ENCODE assay signal across 10 cellular contexts in genomic region chr2:218886461-218886947, GRCh38. TPM values are rescaled to one million over a fixed set of nuclear protein-coding genes. Genes with fewer than 3 reads are reported as not detected.
DNase-seq lines count a peak whose midpoint lies in the region; ATAC-seq, FAIRE-seq and TF ChIP-seq lines count a peak whose summit lies in the region.
"Had no signal": no experiment of that assay in that cellular context is flagged by ENCODE, and none has a peak within 500 bp of the region (broad histone marks: within the 10 kb centered on the region; RNA-seq: fewer than 3 reads in every experiment).

No MANE protein-coding gene starts in this region.

- H3K4me3 Mint-ChIP-seq in H9, result no peak overlapping the region

- no peak overlapping the region for H4K5ac ChIP-seq in H9 (ENCODE audit: insufficient read length, low read depth, low read length)

- no peak overlapping the region for H2BK5ac ChIP-seq in H9 (ENCODE audit: insufficient read length, low read length)

- DNase-seq in SHP77 treated with DMSO at 0.1 percent for 48 hours (lab: John Stamatoyannopoulos, UW) (peak; percentile 61), retina (peak; percentile 50), D721Med (ENCODE audit: insufficient read length, low spot score) (no peak), H9 (no peak), DMS153 treated with DMSO at 0.1 percent for 48 hours (lab: John Stamatoyannopoulos, UW; ENCODE audit: unreplicated experiment) (no peak), RKO (ENCODE audit: low spot score) (no peak)
- DNase-seq: thyroid gland had no signal

- H3K36me3 Mint-ChIP-seq in H9 (ENCODE audit: insufficient read depth in 1 of 3, low read depth in 3 of 3), result no peaks in the 10 kb centered on the region; a peak in 1 of 7 replicates

- H2BK120ac ChIP-seq in H9 (ENCODE audit: low read depth, low read length, poor library complexity, severe bottlenecking), result no peak overlapping the region

- peaks cover 2 to 6% of the 10 kb centered on the region in 2 experiments; a peak in 2 of 4 replicates for H3K4me1 Mint-ChIP-seq in H9

- no peak overlapping the region for H3K4me2 ChIP-seq in H9 (ENCODE audit: insufficient read depth, insufficient read length, low read length)

- TF ChIP-seq CTCF in D721Med (IDR thresholded peaks at IDR 0.05; ENCODE audit: insufficient read depth, missing control alignments) (no peak), H9 (conservative IDR thresholded peaks at IDR 0.05) (no peak)

- H3K4ac ChIP-seq in H9 (ENCODE audit: low read depth, low read length), result no peak overlapping the region

- H3K9ac ChIP-seq in H9 (ENCODE audit: extremely low read depth, insufficient read length, low read length), result no peak overlapping the region

- H4K20me1 ChIP-seq in H9 (ENCODE audit: control insufficient read depth, insufficient read depth, insufficient read length), result no peaks in the 10 kb centered on the region

- no peak overlapping the region for H3K18ac ChIP-seq in H9 (ENCODE audit: insufficient read length, low read depth, low read length)

- no peaks in the 10 kb centered on the region for H3K79me1 ChIP-seq in H9 (ENCODE audit: insufficient read depth, low read depth, low read length, poor library complexity, severe bottlenecking)

- ATAC-seq in GM19395 (IDR thresholded peaks at IDR 0.05; ENCODE audit: unreplicated experiment) (peak; percentile 29), HG03097 (IDR thresholded peaks at IDR 0.05; ENCODE audit: low FRiP score, unreplicated experiment) (peak; percentile 32)

- H3K27ac ChIP-seq in H9 (ENCODE audit: insufficient read length, low read depth, low read length), result no peak overlapping the region
- H3K27ac ChIP-seq: thyroid gland had no signal

- no peaks in the 10 kb centered on the region for H3K9me3 ChIP-seq in H9 (ENCODE audit: control insufficient read depth, low read depth, low read length)
- H3K9me3 ChIP-seq: thyroid gland had no signal

- no peaks in the 10 kb centered on the region for H3K23me2 ChIP-seq in H9 (ENCODE audit: insufficient read length, low read depth, low read length, poor library complexity, severe bottlenecking)

- no peak overlapping the region for H4K91ac ChIP-seq in H9 (ENCODE audit: insufficient read length, low read depth, low read length)

- H4K8ac ChIP-seq in H9 (replicated peaks; ENCODE audit: insufficient read length, low read depth, low read length), result no peak overlapping the region

- H3T11ph ChIP-seq in H9 (ENCODE audit: low read length), result no peak overlapping the region

- peaks cover 97% of the 10 kb centered on the region for H3K27me3 Mint-ChIP-seq in H9 (ENCODE audit: low read depth)

- H3K27ac Mint-ChIP-seq in H9, result no peak overlapping the region

- H3K79me2 ChIP-seq in H9 (ENCODE audit: insufficient read depth, low read length), result no peaks in the 10 kb centered on the region

- H3K56ac ChIP-seq in H9 (ENCODE audit: insufficient read length, low read depth, low read length), result no peak overlapping the region

- peaks cover 4 to 5% of the 10 kb centered on the region in 2 experiments; a peak in 4 of 5 replicates for H3K9me3 Mint-ChIP-seq in H9

- no peaks in the 10 kb centered on the region for H3K4me1 ChIP-seq in H9 (ENCODE audit: insufficient read depth, low read length)

- H3K27me3 ChIP-seq in H9 (ENCODE audit: insufficient read depth, low read length), result peaks cover 78% of the 10 kb centered on the region
- H3K27me3 ChIP-seq: thyroid gland had no signal

- no peak for FAIRE-seq in D721Med (lab: Jason Lieb, UNC)

- WGBS in H9 (ENCODE audit: extremely low coverage, insufficient read length, low lambda C conversion rate), result no CpG with 5 or more reads among the region's 9 CpGs

- H2AK5ac ChIP-seq in H9 (ENCODE audit: insufficient read length, low read length), result no peak overlapping the region

- no peak overlapping the region for H3K14ac ChIP-seq in H9 (ENCODE audit: insufficient read depth, low read length)

- H2BK12ac ChIP-seq in H9 (ENCODE audit: insufficient read length, low read depth, low read length), result no peak overlapping the region

- H3K23ac ChIP-seq in H9 (ENCODE audit: insufficient read length, low read depth, low read length), result no peak overlapping the region

- H2BK20ac ChIP-seq in H9 (ENCODE audit: low read depth, low read length, poor library complexity, severe bottlenecking), result no peak overlapping the region

- no peak overlapping the region for H2AFZ ChIP-seq in H9 (ENCODE audit: low read length)

- no peak overlapping the region for H2BK15ac ChIP-seq in H9 (ENCODE audit: low read depth, low read length)

RNA-seq across cellular contexts. Expression of gene WNT10A, which starts 5.9 kb away (rescaled TPM):
- total RNA-seq in H9 (2021), result not detected in 2 replicates
- total RNA-seq: skeletal muscle tissue had no signal

RNA-seq across cellular contexts. Expression of gene WNT6, which starts 26.9 kb away (rescaled TPM):
- total RNA-seq in H9 (2021), result not detected in 2 replicates
- total RNA-seq: skeletal muscle tissue had no signal

RNA-seq across cellular contexts. Expression of gene PRKAG3, which starts 54.9 kb away (rescaled TPM):
- not detected in 2 replicates for total RNA-seq in H9 (2021)
- total RNA-seq: thyroid gland had no signal

Comparison
In these comparisons a context has a peak if more than half of its experiments do, and no peak if none do; other contexts are left out.
1. DNase-seq: peak in SHP77 treated with DMSO at 0.1 percent for 48 hours (single experiment) and retina (single experiment); none in D721Med (single experiment), H9 (single experiment), DMS153 treated with DMSO at 0.1 percent for 48 hours (single experiment) and RKO (single experiment).